21 cellular contexts compared by ENCODE assay signal in the genomic region with DNA sequence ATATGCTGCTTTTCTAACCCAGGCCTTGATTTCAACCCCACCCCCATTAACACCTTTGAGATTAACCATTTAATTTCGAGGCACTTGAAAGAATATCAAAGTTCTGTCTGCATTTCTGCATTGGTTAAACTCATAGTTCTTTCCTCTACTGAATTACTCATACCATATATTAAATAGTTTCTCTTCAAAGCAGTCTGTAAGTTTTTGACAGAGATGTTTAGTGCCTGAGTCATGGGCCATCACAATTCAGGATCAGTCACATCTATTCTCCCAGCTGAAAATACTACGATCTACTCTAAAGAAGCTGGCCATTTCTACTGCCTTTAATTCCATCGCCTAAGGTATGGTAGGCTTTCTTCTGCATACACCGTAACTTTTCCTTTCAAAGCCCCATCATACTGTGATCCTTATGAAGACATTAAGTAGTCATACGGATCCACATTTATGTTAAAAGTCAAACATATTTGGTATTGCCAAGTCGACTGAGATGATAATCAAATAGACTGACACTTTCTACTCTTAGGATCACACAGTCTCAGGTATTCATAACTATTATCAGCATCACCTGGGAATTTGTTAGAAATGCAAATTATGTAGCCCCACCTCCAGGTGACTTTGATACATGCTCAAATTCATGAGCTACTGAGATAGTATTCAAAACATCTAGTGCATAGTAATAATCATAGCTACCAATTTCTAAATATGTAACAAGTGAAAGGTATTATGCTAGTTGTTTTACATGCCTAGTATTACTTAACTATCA.
DNase-seq lines count a peak whose midpoint lies in the region; ATAC-seq and TF ChIP-seq lines count a peak whose summit lies in the region.
"Had no signal": no experiment of that assay in that cellular context is flagged by ENCODE, and none has a peak within 500 bp of the region (broad histone marks: within the 10 kb centered on the region; RNA-seq: fewer than 3 reads in every experiment).

No MANE protein-coding gene starts in this region.

- peaks cover 6% of the 10 kb centered on the region for H3K9me3 Mint-ChIP-seq in activated CD4-positive, alpha-beta memory T cell treated with anti-CD3 and anti-CD28 coated beads for 36 hours
- H3K9me3 Mint-ChIP-seq: stimulated activated naive CD8-positive, alpha-beta T cell treated with anti-CD3 and anti-CD28 coated beads, Interleukin-15, Interleukin-2, amounts not matched to agents 100 ng/mL and 50 ng/mL, for 24 hours had no signal

- H3K27ac Mint-ChIP-seq in activated CD4-positive, alpha-beta memory T cell treated with anti-CD3 and anti-CD28 coated beads for 36 hours = no peak overlapping the region
- H3K27ac Mint-ChIP-seq: stimulated activated naive CD8-positive, alpha-beta T cell treated with anti-CD3 and anti-CD28 coated beads, Interleukin-15, Interleukin-2, amounts not matched to agents 100 ng/mL and 50 ng/mL, for 24 hours had no signal

- POLR2A ChIA-PET in activated CD4-positive, alpha-beta memory T cell treated with anti-CD3 and anti-CD28 coated beads for 36 hours (lab: Charles Lee) = no interaction called here

- H3K4me1 Mint-ChIP-seq in activated CD4-positive, alpha-beta memory T cell treated with anti-CD3 and anti-CD28 coated beads for 36 hours (ENCODE audit: low read depth) = no peaks in the 10 kb centered on the region

- H3K4me2 ChIP-seq in osteoblast (ENCODE audit: insufficient read depth, low read length) = no peak overlapping the region

- H3K4me3 ChIP-seq in choroid plexus epithelial cell (ENCODE audit: low read depth, low read length) (no peak overlapping the region), osteoblast (ENCODE audit: insufficient read depth, low read length) (no peak overlapping the region)
- H3K4me3 ChIP-seq: mucosa of descending colon, right atrium auricular region, SK-N-MC, transverse colon had no signal

- no peaks in the 10 kb centered on the region for H4K20me1 ChIP-seq in osteoblast (ENCODE audit: insufficient read depth, low read length)

- H3K27ac ChIP-seq in osteoblast (ENCODE audit: low read depth, low read length) = no peak overlapping the region
- H3K27ac ChIP-seq: right atrium auricular region, SK-N-MC, transverse colon had no signal

- H3K36me3 Mint-ChIP-seq in activated CD4-positive, alpha-beta memory T cell treated with anti-CD3 and anti-CD28 coated beads for 36 hours = no peaks in the 10 kb centered on the region

- H3K4me1 ChIP-seq in osteoblast (ENCODE audit: insufficient read depth, low read length) = no peaks in the 10 kb centered on the region
- H3K4me1 ChIP-seq: right atrium auricular region, transverse colon had no signal

- H3K4me3 Mint-ChIP-seq in activated CD4-positive, alpha-beta memory T cell treated with anti-CD3 and anti-CD28 coated beads for 36 hours = no peak overlapping the region
- H3K4me3 Mint-ChIP-seq: stimulated activated naive CD8-positive, alpha-beta T cell treated with anti-CD3 and anti-CD28 coated beads, Interleukin-15, Interleukin-2, amounts not matched to agents 100 ng/mL and 50 ng/mL, for 24 hours had no signal

- TF ChIP-seq CTCF in choroid plexus epithelial cell (conservative IDR thresholded peaks at IDR 0.05; ENCODE audit: low read depth, low read length) = no peak
- no peak for TF ChIP-seq CTCF in osteoblast (IDR thresholded peaks at IDR 0.05; ENCODE audit: extremely low read depth, low read depth, low read length)

- intact Hi-C loops in activated CD4-positive, alpha-beta memory T cell treated with anti-CD3 and anti-CD28 coated beads for 36 hours (cut with micrococcal nuclease) = no loop called here
- intact Hi-C loops in head of caudate nucleus (cut with DNase I) = no loop called here

- H3K27me3 Mint-ChIP-seq in activated CD4-positive, alpha-beta memory T cell treated with anti-CD3 and anti-CD28 coated beads for 36 hours = no peaks in the 10 kb centered on the region
- H3K27me3 Mint-ChIP-seq: stimulated activated naive CD8-positive, alpha-beta T cell treated with anti-CD3 and anti-CD28 coated beads, Interleukin-15, Interleukin-2, amounts not matched to agents 100 ng/mL and 50 ng/mL, for 24 hours had no signal

- H3K9me3 ChIP-seq in osteoblast (ENCODE audit: low read depth, low read length) = no peaks in the 10 kb centered on the region
- H3K9me3 ChIP-seq: mucosa of descending colon, right atrium auricular region, transverse colon had no signal

- H3K79me2 ChIP-seq in osteoblast (ENCODE audit: insufficient read depth, low read length) = no peaks in the 10 kb centered on the region

- no peaks in the 10 kb centered on the region for H3K27me3 ChIP-seq in osteoblast (ENCODE audit: insufficient read depth, low read length)
- H3K27me3 ChIP-seq: right atrium auricular region, transverse colon had no signal

- H2AFZ ChIP-seq in osteoblast (ENCODE audit: low read length) = no peak overlapping the region

- H3K36me3 ChIP-seq in osteoblast (ENCODE audit: insufficient read depth, low read length) = no peaks in the 10 kb centered on the region
- H3K36me3 ChIP-seq: right atrium auricular region, transverse colon had no signal

- DNase-seq in EH (ENCODE audit: low read depth) = peak; percentile 72
- peak; percentile 54 for DNase-seq in NCI-H226
- peak; percentile 52 for DNase-seq in choroid plexus epithelial cell (ENCODE audit: low read depth)
- DNase-seq in osteoblast (ENCODE audit: insufficient read length, low spot score, missing footprints) = peak; percentile 73
- no peak for DNase-seq in GF-D8 (lab: John Stamatoyannopoulos, UW)
- DNase-seq in activated CD4-positive, alpha-beta memory T cell treated with anti-CD3 and anti-CD28 coated beads for 36 hours = no peak
- no peak for DNase-seq in head of caudate nucleus
- DNase-seq: activated CD4-positive, alpha-beta T cell treated with anti-CD3 and anti-CD28 coated beads for 4 hours; activated gamma-delta T cell treated with Interleukin-2 at 50 U/mL for 16 hours; amygdala; DND-41; left cardiac atrium; mucosa of descending colon; NCI-H1105; NCI-H748 treated with DMSO at 0.1 percent for 48 hours; T-helper 9 cell; transverse colon had no signal

- CTCF ChIA-PET in activated CD4-positive, alpha-beta memory T cell treated with anti-CD3 and anti-CD28 coated beads for 36 hours (lab: Charles Lee) = no interaction called here

- ATAC-seq in HG02642 (IDR thresholded peaks at IDR 0.05; ENCODE audit: poor library complexity, unreplicated experiment) = no peak
- ATAC-seq: left cardiac atrium, mucosa of descending colon had no signal

Comparison
In these comparisons a context has a peak if more than half of its experiments do, and no peak if none do; other contexts are left out.
1. DNase-seq: peak in EH (single experiment), NCI-H226 (single experiment), choroid plexus epithelial cell (single experiment) and osteoblast (single experiment); none in GF-D8 (single experiment), activated CD4-positive, alpha-beta memory T cell treated with anti-CD3 and anti-CD28 coated beads for 36 hours (single experiment) and head of caudate nucleus (0 of 42).